Comparison of ENCODE assay signal across 8 cellular contexts in the genomic region with DNA sequence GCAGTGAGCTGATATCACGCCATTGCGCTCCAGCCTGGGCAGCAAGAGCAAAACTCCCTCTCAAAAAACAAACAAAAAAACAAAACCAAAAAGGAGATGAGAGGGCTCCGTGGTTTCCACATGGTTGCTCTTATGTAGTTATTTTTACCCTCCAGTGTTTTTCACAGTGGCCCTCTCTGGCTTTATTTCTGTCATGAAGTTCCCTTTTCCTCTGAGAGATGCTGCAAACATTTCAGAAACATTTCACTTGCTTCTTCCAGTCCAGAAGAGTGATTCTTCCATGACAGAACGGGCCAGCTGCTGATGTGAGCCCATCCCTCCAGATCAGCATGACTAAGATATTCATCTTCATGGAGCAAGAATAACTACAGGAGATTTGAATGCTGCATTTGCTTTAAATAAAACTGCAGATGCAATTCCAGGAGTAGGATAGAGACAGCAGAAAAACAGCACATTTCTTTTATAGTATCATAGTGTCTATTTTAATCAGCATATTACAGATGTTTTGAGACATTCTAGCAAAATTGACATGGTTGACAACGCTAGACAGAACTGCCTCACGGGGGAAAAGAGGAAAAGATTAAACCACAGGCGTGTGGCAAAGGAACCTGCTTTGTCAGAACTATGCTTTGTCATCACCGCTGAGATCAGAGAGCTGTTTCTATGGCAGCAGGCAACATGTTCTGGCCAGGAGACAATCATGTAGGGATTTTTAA. TPM values are rescaled to one million over a fixed set of nuclear protein-coding genes. Genes with fewer than 3 reads are reported as not detected.
DNase-seq lines count a peak whose midpoint lies in the region; ATAC-seq and TF ChIP-seq lines count a peak whose summit lies in the region.

No MANE protein-coding gene starts in this region.

- H2AK5ac ChIP-seq in neuronal stem cell (ENCODE audit: low read depth, low read length), result no peak overlapping the region

- H3K4me3 ChIP-seq in body of pancreas (no peak overlapping the region), neuronal stem cell (ENCODE audit: low read length in 2 of 2) (no peak overlapping the region), H7 (ENCODE audit: insufficient read depth, low read depth, low read length) (no peak overlapping the region)

- H3K23ac ChIP-seq in neuronal stem cell (ENCODE audit: low read depth, low read length, poor library complexity), result no peak overlapping the region

- H2BK5ac ChIP-seq in neuronal stem cell (ENCODE audit: low read length), result no peak overlapping the region

- no peak overlapping the region for H2BK12ac ChIP-seq in neuronal stem cell (ENCODE audit: low read length)

- H3K4ac ChIP-seq in neuronal stem cell (ENCODE audit: low read length), result no peak overlapping the region

- peak; percentile 27 for DNase-seq in DMS53 treated with DMSO at 0.1 percent for 48 hours (lab: John Stamatoyannopoulos, UW; ENCODE audit: unreplicated experiment)
- peak; percentile 73 to 82 for DNase-seq in NCI-H526 (lab: John Stamatoyannopoulos, UW)
- peak; percentile 31 to 55 (median 42) for DNase-seq in body of pancreas
- no peak for DNase-seq in neuronal stem cell (ENCODE audit: low spot score)
- DNase-seq in H7, result no peak
- no peak for DNase-seq in HEK293T (ENCODE audit: extremely low spot score)

- POLR2A ChIA-PET in HEK293T (lab: Yijun Ruan, JAX), result interaction anchor here (0.7 kb wide), 1 partner anchor 80 kb away, joined by 3 read pairs; no protein-coding TSS in a partner anchor

- no peak for TF ChIP-seq CTCF in body of pancreas (IDR thresholded peaks at IDR 0.05)

- H3K27ac ChIP-seq in body of pancreas, result peak overlapping the region in 2 of 4 donors; percentile 15 to 37
- H3K27ac ChIP-seq in neuronal stem cell (replicated peaks; ENCODE audit: low read length), result peak overlapping the region; percentile 49

- H4K91ac ChIP-seq in neuronal stem cell (ENCODE audit: low read depth, low read length, poor library complexity), result no peak overlapping the region

- WGBS in body of pancreas, 2 donors, result 46 to 56% methylated on average over 8 of the region's 8 CpGs
- no CpG with 5 or more reads among the region's 8 CpGs for WGBS in neuronal stem cell (ENCODE audit: extremely low coverage in 2 of 2, insufficient read length in 2 of 2, insufficient replicate concordance in 1 of 2), 2 donors

- no peak overlapping the region for H3K14ac ChIP-seq in neuronal stem cell (ENCODE audit: low read length)

- H3K9me3 ChIP-seq in body of pancreas (no peaks in the 10 kb centered on the region), neuronal stem cell (replicated peaks in 1 of 2; ENCODE audit: control insufficient read depth in 2 of 2, insufficient read depth in 1 of 2, low read depth in 1 of 2, low read length in 2 of 2) (no peaks in the 10 kb centered on the region)

- H3K36me3 ChIP-seq in body of pancreas (replicated peaks in 1 of 2; ENCODE audit: insufficient read depth in 1 of 2, low read depth in 2 of 2) (no peaks in the 10 kb centered on the region), neuronal stem cell (replicated peaks in 1 of 2; ENCODE audit: control insufficient read depth in 2 of 2, insufficient read depth in 2 of 2, low read length in 2 of 2) (no peaks in the 10 kb centered on the region), H7 (replicated peaks; ENCODE audit: control insufficient read depth, insufficient read depth, low read length) (no peaks in the 10 kb centered on the region)

- H2BK120ac ChIP-seq in neuronal stem cell (ENCODE audit: low read depth, low read length), result no peak overlapping the region

- TF ChIP-seq POLR2A in body of pancreas (IDR thresholded peaks at IDR 0.05), result no peak

- no peak overlapping the region for H3K18ac ChIP-seq in neuronal stem cell (ENCODE audit: low read length)

- intact Hi-C loops in body of pancreas (cut with DNase I), result no loop called here

- H3K9ac ChIP-seq in neuronal stem cell (ENCODE audit: low read depth, low read length, poor library complexity), result no peak overlapping the region

- H3K27me3 ChIP-seq in body of pancreas (no peaks in the 10 kb centered on the region), neuronal stem cell (ENCODE audit: control insufficient read depth in 3 of 3, insufficient read depth in 3 of 3, low read depth in 1 of 3, low read length in 3 of 3) (no peaks in the 10 kb centered on the region), H7 (ENCODE audit: control insufficient read depth, insufficient read depth, low read length) (no peaks in the 10 kb centered on the region)

- no peaks in the 10 kb centered on the region for H3K79me1 ChIP-seq in neuronal stem cell (ENCODE audit: low read depth, low read length)

- H3K4me1 ChIP-seq in body of pancreas (peaks cover 16% of the 10 kb centered on the region), neuronal stem cell (ENCODE audit: control insufficient read depth in 2 of 2, insufficient read depth in 1 of 2, low read depth in 1 of 2, low read length in 2 of 2) (peaks cover 19 to 21% of the 10 kb centered on the region in 2 donors)

- CTCF ChIA-PET in HEK293T (lab: Yijun Ruan, JAX), result no interaction called here

- ATAC-seq in GM19025 (IDR thresholded peaks at IDR 0.05; ENCODE audit: low read depth, unreplicated experiment), result peak; percentile 80
- ATAC-seq in HG03103 (IDR thresholded peaks at IDR 0.05; ENCODE audit: low read depth, unreplicated experiment), result peak; percentile 80
- peak; percentile 82 for ATAC-seq in body of pancreas

- no peak overlapping the region for H4K8ac ChIP-seq in neuronal stem cell (ENCODE audit: low read depth, low read length)

- peak overlapping the region; percentile 60 for H2AFZ ChIP-seq in neuronal stem cell (ENCODE audit: low read length)

- H2BK15ac ChIP-seq in neuronal stem cell (ENCODE audit: low read length), result no peak overlapping the region

- no peak overlapping the region for H3K4me2 ChIP-seq in neuronal stem cell (ENCODE audit: insufficient read depth, low read length, poor library complexity, severe bottlenecking)

TF ChIP-seq in HEK293T, 16 proteins besides CTCF, POLR2A, EP300 and RAD21:
- no peak for TF ChIP-seq FOXA1 (IDR thresholded peaks at IDR 0.05)
- no peak for TF ChIP-seq FOXM1 (IDR thresholded peaks at IDR 0.05; ENCODE audit: borderline replicate concordance)
- no peak for TF ChIP-seq ELF4 (IDR thresholded peaks at IDR 0.05)
- no peak for TF ChIP-seq ARNT (IDR thresholded peaks at IDR 0.05)
- TF ChIP-seq BHLHE40 (IDR thresholded peaks at IDR 0.05; ENCODE audit: borderline replicate concordance), result no peak
- TF ChIP-seq SP1 (IDR thresholded peaks at IDR 0.05), result no peak
- no peak for TF ChIP-seq FOXK2 (IDR thresholded peaks at IDR 0.05)
- no peak for TF ChIP-seq LEF1 (IDR thresholded peaks at IDR 0.05; ENCODE audit: borderline replicate concordance)
- TF ChIP-seq HDGF (IDR thresholded peaks at IDR 0.05; ENCODE audit: borderline replicate concordance), result no peak
- no peak for TF ChIP-seq L3MBTL2 (conservative IDR thresholded peaks at IDR 0.05)
- TF ChIP-seq, protein P1, sequence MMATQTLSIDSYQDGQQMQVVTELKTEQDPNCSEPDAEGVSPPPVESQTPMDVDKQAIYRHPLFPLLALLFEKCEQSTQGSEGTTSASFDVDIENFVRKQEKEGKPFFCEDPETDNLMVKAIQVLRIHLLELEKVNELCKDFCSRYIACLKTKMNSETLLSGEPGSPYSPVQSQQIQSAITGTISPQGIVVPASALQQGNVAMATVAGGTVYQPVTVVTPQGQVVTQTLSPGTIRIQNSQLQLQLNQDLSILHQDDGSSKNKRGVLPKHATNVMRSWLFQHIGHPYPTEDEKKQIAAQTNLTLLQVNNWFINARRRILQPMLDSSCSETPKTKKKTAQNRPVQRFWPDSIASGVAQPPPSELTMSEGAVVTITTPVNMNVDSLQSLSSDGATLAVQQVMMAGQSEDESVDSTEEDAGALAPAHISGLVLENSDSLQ (IDR thresholded peaks at IDR 0.05), result no peak
- no peak for TF ChIP-seq ZNF384 (IDR thresholded peaks at IDR 0.05)
- no peak for TF ChIP-seq TARDBP (IDR thresholded peaks at IDR 0.05)
- TF ChIP-seq SUZ12 (IDR thresholded peaks at IDR 0.05), result no peak
- no peak for TF ChIP-seq NFRKB (IDR thresholded peaks at IDR 0.05)
- no peak for TF ChIP-seq CTBP1 (IDR thresholded peaks at IDR 0.05; ENCODE audit: borderline replicate concordance)

RNA-seq across cellular contexts. Expression of a gene that starts 40.3 kb away (rescaled TPM):
- total RNA-seq in body of pancreas, result 10 to 100 TPM; 39.4 to 49.8 TPM
- 39.5 TPM for polyA plus RNA-seq in neuronal stem cell (2013, experiment 1 of 2)
- 39.3 TPM for polyA plus RNA-seq in neuronal stem cell (2013, experiment 2 of 2)
- 0.38 and 1.8 TPM in 2 replicates for total RNA-seq in H7 (2014; rRNA removed; shearing (Covaris generic))

Comparison
In these comparisons a context has a peak if more than half of its experiments do, and no peak if none do; other contexts are left out.
1. DNase-seq: peak in DMS53 treated with DMSO at 0.1 percent for 48 hours (single experiment), NCI-H526 (2 of 2) and body of pancreas (4 of 4); none in neuronal stem cell (single experiment), H7 (single experiment) and HEK293T (single experiment).
2. RNA of a gene that starts 40.3 kb away (total RNA-seq): 39.4 to 49.8 TPM in body of pancreas; 0.38 to 1.8 TPM in H7; every median in the first group is over 10 times any median in the second.
3. Peak in every context shown above with its lines, with median percentiles within 50 percentile points of each other: ATAC-seq.